Comparison of ENCODE assay signal across 8 cellular contexts in the genomic region with DNA sequence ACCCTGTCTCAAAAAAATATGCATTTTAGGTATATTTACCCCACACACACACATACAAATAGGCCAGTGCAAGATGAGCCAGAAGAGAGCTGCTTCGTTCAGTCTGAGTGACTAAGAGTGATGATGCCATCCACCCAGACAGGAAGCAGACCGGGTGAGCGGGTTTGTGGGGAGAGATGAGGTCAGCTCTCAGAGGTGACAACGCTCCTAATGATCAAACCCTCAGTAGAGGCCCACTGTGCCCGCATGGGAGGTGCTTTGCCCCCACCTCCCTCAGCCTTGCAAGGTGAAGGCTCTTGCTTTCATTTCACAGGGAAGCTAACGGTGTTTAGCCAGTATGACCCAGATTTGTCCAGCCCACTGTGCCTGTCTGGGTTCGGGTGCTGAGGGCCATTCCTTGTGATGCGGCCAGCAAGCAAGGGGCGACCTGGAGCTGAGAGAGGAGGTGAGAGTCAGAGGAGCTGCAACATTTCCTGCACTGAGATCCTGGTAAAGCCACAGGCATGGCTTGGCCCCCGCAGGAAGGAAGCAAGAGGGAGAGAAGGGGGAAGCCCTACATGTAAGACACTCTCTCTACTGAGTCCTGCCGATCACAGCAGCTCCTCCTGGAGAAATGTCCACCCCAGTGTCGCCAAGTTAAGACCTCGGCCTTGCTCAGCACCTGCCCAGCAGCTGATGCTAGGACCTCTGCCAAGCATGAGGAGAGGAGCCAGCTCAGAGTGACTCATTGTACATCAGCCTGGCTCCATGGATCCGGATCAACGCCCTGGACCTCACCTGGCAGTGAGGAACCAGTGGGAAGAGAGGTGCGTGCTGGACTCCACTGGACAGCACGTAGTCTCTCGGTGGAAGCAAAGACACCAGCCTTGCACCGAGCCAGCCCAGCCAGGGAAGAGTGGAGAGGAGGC. TPM values are rescaled to one million over a fixed set of nuclear protein-coding genes. Genes with fewer than 3 reads are reported as not detected.
DNase-seq lines count a peak whose midpoint lies in the region; ATAC-seq and TF ChIP-seq lines count a peak whose summit lies in the region.

No MANE protein-coding gene starts in this region.

- no peak for TF ChIP-seq CTCF in sigmoid colon (IDR thresholded peaks at IDR 0.05)

- ATAC-seq in GM18520 (IDR thresholded peaks at IDR 0.05; ENCODE audit: unreplicated experiment): peak; percentile 99
- peak; percentile 84 for ATAC-seq in HG02970 (IDR thresholded peaks at IDR 0.05; ENCODE audit: low FRiP score, unreplicated experiment)

- intact Hi-C loops in sigmoid colon (cut with DNase I): no loop called here

- 47 to 73% methylated on average over 19 of the region's 19 CpGs for WGBS in sigmoid colon, 2 donors

- no peak overlapping the region for H3K4me3 ChIP-seq in sigmoid colon

- no peak for TF ChIP-seq POLR2A in sigmoid colon (IDR thresholded peaks at IDR 0.05)

- no peak overlapping the region for H3K27ac ChIP-seq in sigmoid colon

- TF ChIP-seq EP300 in sigmoid colon (IDR thresholded peaks at IDR 0.05): no peak

- no peaks in the 10 kb centered on the region for H3K9me3 ChIP-seq in sigmoid colon

- DNase-seq in NOMO-1 treated with DMSO at 0.1 percent for 48 hours (lab: John Stamatoyannopoulos, UW; ENCODE audit: unreplicated experiment): peak; percentile 95
- peak; percentile 83 for DNase-seq in activated CD8-positive, alpha-beta memory T cell treated with anti-CD3 and anti-CD28 coated beads, Interleukin-2, amount 50 U/mL, for 4 hours
- DNase-seq in fibroblast of gingiva (ENCODE audit: low read depth): peak; percentile 50
- peak; percentile 56 for DNase-seq in sigmoid colon
- DNase-seq in NCI-H2171 treated with DMSO at 0.1 percent for 48 hours (lab: John Stamatoyannopoulos, UW): no peak
- DNase-seq in SK-N-DZ (ENCODE audit: low spot score): no peak

- no peaks in the 10 kb centered on the region for H3K36me3 ChIP-seq in sigmoid colon

- no peaks in the 10 kb centered on the region for H3K27me3 ChIP-seq in sigmoid colon

- peaks cover 0 to 3% (median 0%) of the 10 kb centered on the region in 4 donors for H3K4me1 ChIP-seq in sigmoid colon

RNA-seq across cellular contexts. Expression of a gene that starts 37.0 kb away (rescaled TPM):
- total RNA-seq in sigmoid colon: 10 to 100 TPM; 25.4 to 51.2 (median 32.1) TPM
- 10 to 100 TPM; 19.9 to 38.3 (median 23.4) TPM for polyA plus RNA-seq in sigmoid colon
- polyA plus RNA-seq in SK-N-DZ (2014; cell fraction: cytosol; rRNA removed): 67.3 and 82.2 TPM in 2 replicates
- 66.1 and 73.9 TPM in 2 replicates for polyA plus RNA-seq in SK-N-DZ (2014; cell fraction: nucleus; rRNA removed)

RNA-seq across cellular contexts. Expression of a gene that starts 50.4 kb away (rescaled TPM):
- 100 to 1,000 TPM in 1 of 4 donors, 10 to 100 TPM in 3; 53.9 to 117 (median 56.2) TPM for total RNA-seq in sigmoid colon
- polyA plus RNA-seq in sigmoid colon: 10 to 100 TPM in 1 of 3 donors, 1 to 10 TPM in 2; 2.4 to 14.8 (median 3.0) TPM
- polyA plus RNA-seq in SK-N-DZ (2014; cell fraction: cytosol; rRNA removed): 21.5 and 25.2 TPM in 2 replicates
- polyA plus RNA-seq in SK-N-DZ (2014; cell fraction: nucleus; rRNA removed): 28.2 and 37.6 TPM in 2 replicates

RNA-seq across cellular contexts. Expression of a gene that starts 55.8 kb away (rescaled TPM):
- total RNA-seq in sigmoid colon: 10 to 100 TPM; 24.8 to 51.5 (median 42.0) TPM
- 10 to 100 TPM; 15.6 to 37.0 (median 18.7) TPM for polyA plus RNA-seq in sigmoid colon
- 103 and 111 TPM in 2 replicates for polyA plus RNA-seq in SK-N-DZ (2014; cell fraction: cytosol; rRNA removed)
- polyA plus RNA-seq in SK-N-DZ (2014; cell fraction: nucleus; rRNA removed): 41.1 and 41.2 TPM in 2 replicates

Comparison
In these comparisons a context has a peak if more than half of its experiments do, and no peak if none do; other contexts are left out.
1. DNase-seq: peak in NOMO-1 treated with DMSO at 0.1 percent for 48 hours (single experiment), activated CD8-positive, alpha-beta memory T cell treated with anti-CD3 and anti-CD28 coated beads, Interleukin-2, amount 50 U/mL, for 4 hours (single experiment), fibroblast of gingiva (single experiment) and sigmoid colon (single experiment); none in NCI-H2171 treated with DMSO at 0.1 percent for 48 hours (single experiment) and SK-N-DZ (single experiment).